1 cellular context compared by ENCODE assay signal in the genomic region with DNA sequence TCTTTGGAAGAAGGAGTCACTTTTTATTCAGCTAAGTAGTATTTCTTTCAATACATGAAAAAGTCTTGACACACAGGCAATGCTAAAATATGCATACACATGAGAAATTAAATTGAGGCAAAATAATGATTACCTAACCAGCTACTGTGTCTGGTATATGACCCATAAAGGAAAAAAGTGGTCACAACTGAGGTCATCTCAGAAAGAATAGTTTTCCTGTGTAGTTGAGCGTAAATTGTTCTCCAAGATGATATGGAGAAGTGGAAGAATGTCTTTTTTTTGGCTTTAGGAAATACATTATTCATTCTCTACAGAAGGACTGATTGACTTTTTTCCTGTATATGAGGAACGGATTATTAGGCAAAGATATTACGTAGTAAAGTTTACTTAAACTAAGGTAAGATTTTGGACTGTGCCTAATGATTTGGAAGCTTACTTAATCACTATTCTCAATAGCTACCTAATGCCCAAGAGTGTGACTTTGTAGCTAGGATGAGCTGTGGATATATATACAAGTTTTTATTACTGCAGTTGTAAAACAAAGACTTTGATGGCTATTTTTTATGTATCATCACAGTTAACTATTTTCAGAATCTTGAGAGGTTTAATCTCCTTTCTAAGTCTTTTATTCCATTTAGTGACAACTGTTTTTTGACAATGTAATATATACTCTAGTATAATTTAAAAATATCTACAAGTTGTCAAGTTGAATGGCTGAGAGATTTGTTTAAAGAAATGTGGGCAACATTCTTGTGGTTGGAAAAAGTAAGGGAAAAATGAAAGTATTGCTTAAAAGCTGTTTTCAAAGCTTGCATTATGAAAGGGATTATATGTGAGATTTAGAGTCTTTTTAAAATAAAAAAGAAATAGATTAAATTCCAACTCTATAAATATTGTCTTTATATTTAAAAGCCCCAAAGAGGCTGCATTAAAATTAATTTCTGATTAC.
TF ChIP-seq lines count a peak whose summit lies in the region.

No MANE protein-coding gene starts in this region.

TF ChIP-seq in liver, 16 proteins besides CTCF, POLR2A, EP300 and RAD21 (continued from another document):
- TF ChIP-seq HNF4G (IDR thresholded peaks at IDR 0.05) (no peak), GABPA (IDR thresholded peaks at IDR 0.05 in 1 of 2, conservative IDR thresholded peaks at IDR 0.05 in 1 of 2) (no peak), FOXA1 (IDR thresholded peaks at IDR 0.05) (no peak), YY1 (IDR thresholded peaks at IDR 0.05) (no peak), JUND (IDR thresholded peaks at IDR 0.05) (peak in 1 of 2 donors; percentile 42), RXRA (IDR thresholded peaks at IDR 0.05) (no peak), NR2F2 (IDR thresholded peaks at IDR 0.05) (no peak), FOXA2 (IDR thresholded peaks at IDR 0.05) (no peak), HNF4A (conservative IDR thresholded peaks at IDR 0.05) (peak; percentile 6 to 45)
- TF ChIP-seq, protein P1, sequence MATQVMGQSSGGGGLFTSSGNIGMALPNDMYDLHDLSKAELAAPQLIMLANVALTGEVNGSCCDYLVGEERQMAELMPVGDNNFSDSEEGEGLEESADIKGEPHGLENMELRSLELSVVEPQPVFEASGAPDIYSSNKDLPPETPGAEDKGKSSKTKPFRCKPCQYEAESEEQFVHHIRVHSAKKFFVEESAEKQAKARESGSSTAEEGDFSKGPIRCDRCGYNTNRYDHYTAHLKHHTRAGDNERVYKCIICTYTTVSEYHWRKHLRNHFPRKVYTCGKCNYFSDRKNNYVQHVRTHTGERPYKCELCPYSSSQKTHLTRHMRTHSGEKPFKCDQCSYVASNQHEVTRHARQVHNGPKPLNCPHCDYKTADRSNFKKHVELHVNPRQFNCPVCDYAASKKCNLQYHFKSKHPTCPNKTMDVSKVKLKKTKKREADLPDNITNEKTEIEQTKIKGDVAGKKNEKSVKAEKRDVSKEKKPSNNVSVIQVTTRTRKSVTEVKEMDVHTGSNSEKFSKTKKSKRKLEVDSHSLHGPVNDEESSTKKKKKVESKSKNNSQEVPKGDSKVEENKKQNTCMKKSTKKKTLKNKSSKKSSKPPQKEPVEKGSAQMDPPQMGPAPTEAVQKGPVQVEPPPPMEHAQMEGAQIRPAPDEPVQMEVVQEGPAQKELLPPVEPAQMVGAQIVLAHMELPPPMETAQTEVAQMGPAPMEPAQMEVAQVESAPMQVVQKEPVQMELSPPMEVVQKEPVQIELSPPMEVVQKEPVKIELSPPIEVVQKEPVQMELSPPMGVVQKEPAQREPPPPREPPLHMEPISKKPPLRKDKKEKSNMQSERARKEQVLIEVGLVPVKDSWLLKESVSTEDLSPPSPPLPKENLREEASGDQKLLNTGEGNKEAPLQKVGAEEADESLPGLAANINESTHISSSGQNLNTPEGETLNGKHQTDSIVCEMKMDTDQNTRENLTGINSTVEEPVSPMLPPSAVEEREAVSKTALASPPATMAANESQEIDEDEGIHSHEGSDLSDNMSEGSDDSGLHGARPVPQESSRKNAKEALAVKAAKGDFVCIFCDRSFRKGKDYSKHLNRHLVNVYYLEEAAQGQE (IDR thresholded peaks at IDR 0.05): no peak
- TF ChIP-seq, protein P2, sequence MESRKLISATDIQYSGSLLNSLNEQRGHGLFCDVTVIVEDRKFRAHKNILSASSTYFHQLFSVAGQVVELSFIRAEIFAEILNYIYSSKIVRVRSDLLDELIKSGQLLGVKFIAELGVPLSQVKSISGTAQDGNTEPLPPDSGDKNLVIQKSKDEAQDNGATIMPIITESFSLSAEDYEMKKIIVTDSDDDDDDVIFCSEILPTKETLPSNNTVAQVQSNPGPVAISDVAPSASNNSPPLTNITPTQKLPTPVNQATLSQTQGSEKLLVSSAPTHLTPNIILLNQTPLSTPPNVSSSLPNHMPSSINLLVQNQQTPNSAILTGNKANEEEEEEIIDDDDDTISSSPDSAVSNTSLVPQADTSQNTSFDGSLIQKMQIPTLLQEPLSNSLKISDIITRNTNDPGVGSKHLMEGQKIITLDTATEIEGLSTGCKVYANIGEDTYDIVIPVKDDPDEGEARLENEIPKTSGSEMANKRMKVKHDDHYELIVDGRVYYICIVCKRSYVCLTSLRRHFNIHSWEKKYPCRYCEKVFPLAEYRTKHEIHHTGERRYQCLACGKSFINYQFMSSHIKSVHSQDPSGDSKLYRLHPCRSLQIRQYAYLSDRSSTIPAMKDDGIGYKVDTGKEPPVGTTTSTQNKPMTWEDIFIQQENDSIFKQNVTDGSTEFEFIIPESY (IDR thresholded peaks at IDR 0.05): no peak
TF ChIP-seq in liver: peak in this region for 2.
